ENCODE assay signal across 14 cellular contexts in the genomic region with DNA sequence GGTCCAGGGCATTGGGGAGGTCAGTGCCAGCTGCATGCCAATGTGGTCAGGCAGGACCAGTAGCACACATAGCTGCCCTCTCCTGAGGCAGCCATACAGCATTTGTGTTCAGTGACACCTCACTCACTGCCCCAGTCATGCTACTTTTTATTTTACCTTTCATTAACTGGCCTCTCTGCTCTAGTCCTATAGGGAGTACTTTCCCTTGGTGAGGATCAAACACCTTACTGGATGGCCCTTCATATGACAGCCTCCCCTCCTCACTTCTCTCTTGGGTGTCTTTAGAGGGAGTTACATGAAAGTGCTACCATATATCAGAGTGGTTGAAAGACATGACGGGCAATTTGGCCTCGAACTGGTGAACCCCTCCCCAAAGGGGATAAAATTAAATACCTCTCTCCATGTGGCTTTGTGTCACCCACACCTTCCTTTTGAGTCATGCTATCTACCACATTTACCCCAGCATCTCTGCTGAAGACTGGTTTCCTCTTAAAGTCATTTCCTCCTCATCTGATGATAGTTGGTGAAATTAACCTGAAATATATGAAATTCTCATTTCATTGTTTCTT. TPM values are rescaled to one million over a fixed set of nuclear protein-coding genes. Genes with fewer than 3 reads are reported as not detected.
DNase-seq lines count a peak whose midpoint lies in the region; ATAC-seq lines count a peak whose summit lies in the region.
"Had no signal": no experiment of that assay in that cellular context is flagged by ENCODE, and none has a peak within 500 bp of the region (broad histone marks: within the 10 kb centered on the region; RNA-seq: fewer than 3 reads in every experiment).

No MANE protein-coding gene starts in this region.

- no peaks in the 10 kb centered on the region for H3K9me3 Mint-ChIP-seq in activated naive CD4-positive, alpha-beta T cell treated with anti-CD3 and anti-CD28 coated beads for 36 hours
- H3K9me3 Mint-ChIP-seq in activated CD4-positive, alpha-beta memory T cell treated with anti-CD3 and anti-CD28 coated beads for 36 hours = no peaks in the 10 kb centered on the region
- no peaks in the 10 kb centered on the region for H3K9me3 Mint-ChIP-seq in central memory CD8-positive, alpha-beta T cell
- H3K9me3 Mint-ChIP-seq: HFFc6 had no signal

- H3K36me3 Mint-ChIP-seq in activated naive CD4-positive, alpha-beta T cell treated with anti-CD3 and anti-CD28 coated beads for 36 hours (ENCODE audit: low read depth) = peaks cover 11% of the 10 kb centered on the region
- peaks cover 3% of the 10 kb centered on the region for H3K36me3 Mint-ChIP-seq in activated CD4-positive, alpha-beta memory T cell treated with anti-CD3 and anti-CD28 coated beads for 36 hours
- H3K36me3 Mint-ChIP-seq in central memory CD8-positive, alpha-beta T cell (ENCODE audit: insufficient read depth) = peaks cover 9% of the 10 kb centered on the region

- intact Hi-C loops in activated naive CD4-positive, alpha-beta T cell treated with anti-CD3 and anti-CD28 coated beads for 36 hours (cut with micrococcal nuclease) = loop anchor here (1.0 kb wide), 2 partner anchors 23 to 146 kb away; no protein-coding TSS in a partner anchor
- intact Hi-C loops in activated CD4-positive, alpha-beta memory T cell treated with anti-CD3 and anti-CD28 coated beads for 36 hours (cut with micrococcal nuclease) = loop anchor here (1.0 to 10.0 kb wide), 4 partner anchors 23 to 231 kb away; a partner anchor contains a TSS

- peak; percentile 75 for ATAC-seq in central memory CD8-positive, alpha-beta T cell (replicated peaks; ENCODE audit: extremely low read depth, poor library complexity, severe bottlenecking)
- ATAC-seq in stimulated activated naive CD8-positive, alpha-beta T cell treated with anti-CD3 and anti-CD28 coated beads, Interleukin-15, Interleukin-2, amounts not matched to agents 100 U/mL and 50 U/mL, for 24 hours = peak; percentile 92
- ATAC-seq: lower lobe of right lung had no signal

- H3K27me3 Mint-ChIP-seq in activated naive CD4-positive, alpha-beta T cell treated with anti-CD3 and anti-CD28 coated beads for 36 hours (ENCODE audit: low read depth) = no peaks in the 10 kb centered on the region
- no peaks in the 10 kb centered on the region for H3K27me3 Mint-ChIP-seq in activated CD4-positive, alpha-beta memory T cell treated with anti-CD3 and anti-CD28 coated beads for 36 hours
- no peaks in the 10 kb centered on the region for H3K27me3 Mint-ChIP-seq in central memory CD8-positive, alpha-beta T cell

- H3K4me1 Mint-ChIP-seq in activated naive CD4-positive, alpha-beta T cell treated with anti-CD3 and anti-CD28 coated beads for 36 hours (ENCODE audit: low read depth) = peaks cover 33% of the 10 kb centered on the region
- peaks cover 36% of the 10 kb centered on the region for H3K4me1 Mint-ChIP-seq in activated CD4-positive, alpha-beta memory T cell treated with anti-CD3 and anti-CD28 coated beads for 36 hours (ENCODE audit: low read depth)
- H3K4me1 Mint-ChIP-seq in central memory CD8-positive, alpha-beta T cell = peaks cover 35% of the 10 kb centered on the region

- CTCF ChIA-PET in activated naive CD4-positive, alpha-beta T cell treated with anti-CD3 and anti-CD28 coated beads for 36 hours (lab: Charles Lee) = interaction anchor here (0.6 to 1.6 kb wide), 4 partner anchors 26 to 154 kb away, joined by 3 to 5 read pairs (median 4); no protein-coding TSS in a partner anchor
- CTCF ChIA-PET in activated CD4-positive, alpha-beta memory T cell treated with anti-CD3 and anti-CD28 coated beads for 36 hours (lab: Charles Lee) = interaction anchor here (0.6 to 5.1 kb wide), 5 partner anchors 12 to 299 kb away, joined by 3 to 43 read pairs (median 4); no protein-coding TSS in a partner anchor

- peak overlapping the region; percentile 22 for H3K4me3 Mint-ChIP-seq in activated naive CD4-positive, alpha-beta T cell treated with anti-CD3 and anti-CD28 coated beads for 36 hours
- no peak overlapping the region for H3K4me3 Mint-ChIP-seq in activated CD4-positive, alpha-beta memory T cell treated with anti-CD3 and anti-CD28 coated beads for 36 hours
- H3K4me3 Mint-ChIP-seq in central memory CD8-positive, alpha-beta T cell = no peak overlapping the region
- H3K4me3 Mint-ChIP-seq: HFFc6 had no signal

- POLR2A ChIA-PET in activated CD4-positive, alpha-beta memory T cell treated with anti-CD3 and anti-CD28 coated beads for 36 hours (lab: Charles Lee) = interaction anchor here (1.5 kb wide), 1 partner anchor 126 kb away, joined by 3 read pairs; no protein-coding TSS in a partner anchor

- DNase-seq in activated naive CD4-positive, alpha-beta T cell treated with anti-CD3 and anti-CD28 coated beads for 36 hours = peak; percentile 68
- no peak for DNase-seq in activated naive CD4-positive, alpha-beta T cell treated with anti-CD3 and anti-CD28 coated beads, Interleukin-2, amount 50 U/mL, for 16 hours
- peak; percentile 63 for DNase-seq in activated CD4-positive, alpha-beta memory T cell treated with anti-CD3 and anti-CD28 coated beads for 36 hours
- no peak for DNase-seq in central memory CD8-positive, alpha-beta T cell (ENCODE audit: low spot score in 2 of 2)
- peak; percentile 43 for DNase-seq in stimulated activated naive CD8-positive, alpha-beta T cell treated with anti-CD3 and anti-CD28 coated beads, Interleukin-15, Interleukin-2, amounts not matched to agents 100 U/mL and 50 U/mL, for 24 hours
- DNase-seq in germinal center (ENCODE audit: low spot score) (no peak), NCI-H524 (lab: John Stamatoyannopoulos, UW) (no peak), GM03348 (ENCODE audit: low spot score) (no peak)
- DNase-seq: body of pancreas, HFFc6, IMR-90, lower lobe of right lung had no signal

- peak overlapping the region; percentile 81 for H3K27ac Mint-ChIP-seq in activated naive CD4-positive, alpha-beta T cell treated with anti-CD3 and anti-CD28 coated beads for 36 hours
- peak overlapping the region; percentile 55 for H3K27ac Mint-ChIP-seq in activated CD4-positive, alpha-beta memory T cell treated with anti-CD3 and anti-CD28 coated beads for 36 hours
- no peak overlapping the region for H3K27ac Mint-ChIP-seq in central memory CD8-positive, alpha-beta T cell (ENCODE audit: low read depth)
- H3K27ac Mint-ChIP-seq: HFFc6 had no signal

RNA-seq across cellular contexts. Expression of a gene that starts 17.6 kb away (rescaled TPM):
- total RNA-seq in activated naive CD4-positive, alpha-beta T cell treated with anti-CD3 and anti-CD28 coated beads for 36 hours = not detected
- total RNA-seq in activated CD4-positive, alpha-beta memory T cell treated with anti-CD3 and anti-CD28 coated beads for 36 hours = not detected
- total RNA-seq: body of pancreas, hepatocyte, HFFc6, IMR-90, lower lobe of right lung, SJSA1 had no signal

RNA-seq across cellular contexts. Expression of a gene that starts 40.0 kb away (rescaled TPM):
- 100 to 1,000 TPM; 268 to 283 TPM for total RNA-seq in activated naive CD4-positive, alpha-beta T cell treated with anti-CD3 and anti-CD28 coated beads for 36 hours
- 100 to 1,000 TPM; 208 to 213 TPM for total RNA-seq in activated CD4-positive, alpha-beta memory T cell treated with anti-CD3 and anti-CD28 coated beads for 36 hours

Comparison
In these comparisons a context has a peak if more than half of its experiments do, and no peak if none do; other contexts are left out.
1. DNase-seq: peak in activated naive CD4-positive, alpha-beta T cell treated with anti-CD3 and anti-CD28 coated beads for 36 hours (single experiment), activated CD4-positive, alpha-beta memory T cell treated with anti-CD3 and anti-CD28 coated beads for 36 hours (single experiment) and stimulated activated naive CD8-positive, alpha-beta T cell treated with anti-CD3 and anti-CD28 coated beads, Interleukin-15, Interleukin-2, amounts not matched to agents 100 U/mL and 50 U/mL, for 24 hours (single experiment); none in activated naive CD4-positive, alpha-beta T cell treated with anti-CD3 and anti-CD28 coated beads, Interleukin-2, amount 50 U/mL, for 16 hours (single experiment), central memory CD8-positive, alpha-beta T cell (0 of 2), germinal center (single experiment), NCI-H524 (0 of 2) and GM03348 (single experiment).